Comparison of ENCODE assay signal across 1 cellular context in the genomic region with DNA sequence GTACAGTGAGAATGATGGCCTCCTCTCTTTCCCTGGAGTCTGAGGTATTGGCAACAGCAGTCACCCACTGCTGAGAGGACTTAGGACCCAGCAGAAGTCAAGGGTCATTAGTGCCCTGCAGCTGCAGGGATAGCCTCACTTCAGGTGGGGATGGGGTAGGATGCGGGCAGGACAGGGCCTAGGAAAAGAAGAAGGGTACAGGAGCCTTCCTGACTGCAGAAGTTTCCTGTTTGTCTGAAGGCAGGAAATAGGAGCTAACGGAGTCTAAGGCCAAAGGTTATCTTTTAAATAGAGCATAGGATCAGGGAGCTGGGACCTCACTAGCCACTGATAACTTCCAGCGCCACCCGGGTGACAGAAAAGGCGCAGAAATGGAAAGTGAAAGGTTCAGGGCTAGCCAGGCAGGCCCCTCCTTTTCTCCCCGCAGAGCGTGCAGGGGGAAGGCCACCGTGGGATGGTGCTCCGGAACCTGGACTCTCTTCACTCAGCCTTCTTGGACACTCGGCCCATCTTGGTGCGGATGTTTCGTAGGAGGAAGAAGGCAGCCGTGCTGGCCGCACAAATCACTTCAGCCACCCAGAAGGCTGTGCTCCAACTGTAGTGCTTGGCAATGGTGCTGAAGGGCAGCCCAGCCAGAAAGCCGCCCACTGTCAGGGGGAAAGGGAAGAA.
TF ChIP-seq lines count a peak whose summit lies in the region.

No MANE protein-coding gene starts in this region.

TF ChIP-seq in HepG2, 621 proteins besides CTCF, POLR2A, EP300 and RAD21 (continued from another document and continues in another):
- TF ChIP-seq, protein P1, sequence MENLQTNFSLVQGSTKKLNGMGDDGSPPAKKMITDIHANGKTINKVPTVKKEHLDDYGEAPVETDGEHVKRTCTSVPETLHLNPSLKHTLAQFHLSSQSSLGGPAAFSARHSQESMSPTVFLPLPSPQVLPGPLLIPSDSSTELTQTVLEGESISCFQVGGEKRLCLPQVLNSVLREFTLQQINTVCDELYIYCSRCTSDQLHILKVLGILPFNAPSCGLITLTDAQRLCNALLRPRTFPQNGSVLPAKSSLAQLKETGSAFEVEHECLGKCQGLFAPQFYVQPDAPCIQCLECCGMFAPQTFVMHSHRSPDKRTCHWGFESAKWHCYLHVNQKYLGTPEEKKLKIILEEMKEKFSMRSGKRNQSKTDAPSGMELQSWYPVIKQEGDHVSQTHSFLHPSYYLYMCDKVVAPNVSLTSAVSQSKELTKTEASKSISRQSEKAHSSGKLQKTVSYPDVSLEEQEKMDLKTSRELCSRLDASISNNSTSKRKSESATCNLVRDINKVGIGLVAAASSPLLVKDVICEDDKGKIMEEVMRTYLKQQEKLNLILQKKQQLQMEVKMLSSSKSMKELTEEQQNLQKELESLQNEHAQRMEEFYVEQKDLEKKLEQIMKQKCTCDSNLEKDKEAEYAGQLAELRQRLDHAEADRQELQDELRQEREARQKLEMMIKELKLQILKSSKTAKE (CRISPR knock-in tag; IDR thresholded peaks at IDR 0.05; ENCODE audit: borderline replicate concordance), result no peak
- TF ChIP-seq CHCHD3 (CRISPR knock-in tag; IDR thresholded peaks at IDR 0.05) (no peak), FOXC1 (CRISPR knock-in tag; IDR thresholded peaks at IDR 0.05; ENCODE audit: borderline replicate concordance) (peak; percentile 65; the same call in 1 of the 2 replicates), ZNF232 (CRISPR knock-in tag; IDR thresholded peaks at IDR 0.05; ENCODE audit: borderline replicate concordance) (no peak), NFIC (IDR thresholded peaks at IDR 0.05; ENCODE audit: low read length) (no peak), JUNB (CRISPR knock-in tag; IDR thresholded peaks at IDR 0.05; ENCODE audit: borderline replicate concordance) (no peak), ZBTB7B (CRISPR knock-in tag; IDR thresholded peaks at IDR 0.05) (no peak), KMT2A (CRISPR knock-in tag; IDR thresholded peaks at IDR 0.05) (no peak), ARHGAP35 (CRISPR knock-in tag; IDR thresholded peaks at IDR 0.05; ENCODE audit: borderline replicate concordance) (no peak), HNRNPK (IDR thresholded peaks at IDR 0.05; ENCODE audit: low read depth, low read length, poor library complexity, severe bottlenecking) (no peak), ZNF776 (CRISPR knock-in tag; IDR thresholded peaks at IDR 0.05) (no peak), ZNF468 (CRISPR knock-in tag; IDR thresholded peaks at IDR 0.05) (no peak), ZFY (CRISPR knock-in tag; IDR thresholded peaks at IDR 0.05) (peak; percentile 35; the same call in 1 of the 2 replicates), GPN1 (CRISPR knock-in tag; IDR thresholded peaks at IDR 0.05; ENCODE audit: borderline replicate concordance) (no peak), ZC3H13 (CRISPR knock-in tag; IDR thresholded peaks at IDR 0.05) (0 out of 2 replicates have a peak, but pooled peaks have one; percentile 58), NR2F1 (CRISPR knock-in tag; IDR thresholded peaks at IDR 0.05) (peak; percentile 61 to 69), RBM39 (IDR thresholded peaks at IDR 0.05; ENCODE audit: low read depth, low read length, poor library complexity, severe bottlenecking) (no peak), ZNF605 (CRISPR knock-in tag; IDR thresholded peaks at IDR 0.05) (no peak), ISX (CRISPR knock-in tag; conservative IDR thresholded peaks at IDR 0.05) (no peak), CBX2 (IDR thresholded peaks at IDR 0.05; ENCODE audit: low read depth, low read length) (no peak), CBX2 (CRISPR knock-in tag; IDR thresholded peaks at IDR 0.05; ENCODE audit: low read depth) (no peak), MAFF (IDR thresholded peaks at IDR 0.05; ENCODE audit: low read depth, low read length) (no peak)
- TF ChIP-seq, protein P2, sequence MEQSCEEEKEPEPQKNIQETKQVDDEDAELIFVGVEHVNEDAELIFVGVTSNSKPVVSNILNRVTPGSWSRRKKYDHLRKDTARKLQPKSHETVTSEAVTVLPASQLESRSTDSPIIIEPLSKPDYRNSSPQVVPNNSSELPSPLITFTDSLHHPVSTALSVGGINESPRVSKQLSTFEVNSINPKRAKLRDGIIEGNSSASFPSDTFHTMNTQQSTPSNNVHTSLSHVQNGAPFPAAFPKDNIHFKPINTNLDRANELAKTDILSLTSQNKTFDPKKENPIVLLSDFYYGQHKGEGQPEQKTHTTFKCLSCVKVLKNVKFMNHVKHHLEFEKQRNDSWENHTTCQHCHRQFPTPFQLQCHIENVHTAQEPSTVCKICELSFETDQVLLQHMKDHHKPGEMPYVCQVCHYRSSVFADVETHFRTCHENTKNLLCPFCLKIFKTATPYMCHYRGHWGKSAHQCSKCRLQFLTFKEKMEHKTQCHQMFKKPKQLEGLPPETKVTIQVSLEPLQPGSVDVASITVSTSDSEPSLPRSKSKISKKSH (CRISPR knock-in tag; IDR thresholded peaks at IDR 0.05; ENCODE audit: borderline replicate concordance), result no peak
- TF ChIP-seq, protein P3, sequence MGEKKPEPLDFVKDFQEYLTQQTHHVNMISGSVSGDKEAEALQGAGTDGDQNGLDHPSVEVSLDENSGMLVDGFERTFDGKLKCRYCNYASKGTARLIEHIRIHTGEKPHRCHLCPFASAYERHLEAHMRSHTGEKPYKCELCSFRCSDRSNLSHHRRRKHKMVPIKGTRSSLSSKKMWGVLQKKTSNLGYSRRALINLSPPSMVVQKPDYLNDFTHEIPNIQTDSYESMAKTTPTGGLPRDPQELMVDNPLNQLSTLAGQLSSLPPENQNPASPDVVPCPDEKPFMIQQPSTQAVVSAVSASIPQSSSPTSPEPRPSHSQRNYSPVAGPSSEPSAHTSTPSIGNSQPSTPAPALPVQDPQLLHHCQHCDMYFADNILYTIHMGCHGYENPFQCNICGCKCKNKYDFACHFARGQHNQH (CRISPR knock-in tag; IDR thresholded peaks at IDR 0.05), result 0 out of 2 replicates have a peak, but pooled peaks have one; percentile 36
- TF ChIP-seq, protein P4, sequence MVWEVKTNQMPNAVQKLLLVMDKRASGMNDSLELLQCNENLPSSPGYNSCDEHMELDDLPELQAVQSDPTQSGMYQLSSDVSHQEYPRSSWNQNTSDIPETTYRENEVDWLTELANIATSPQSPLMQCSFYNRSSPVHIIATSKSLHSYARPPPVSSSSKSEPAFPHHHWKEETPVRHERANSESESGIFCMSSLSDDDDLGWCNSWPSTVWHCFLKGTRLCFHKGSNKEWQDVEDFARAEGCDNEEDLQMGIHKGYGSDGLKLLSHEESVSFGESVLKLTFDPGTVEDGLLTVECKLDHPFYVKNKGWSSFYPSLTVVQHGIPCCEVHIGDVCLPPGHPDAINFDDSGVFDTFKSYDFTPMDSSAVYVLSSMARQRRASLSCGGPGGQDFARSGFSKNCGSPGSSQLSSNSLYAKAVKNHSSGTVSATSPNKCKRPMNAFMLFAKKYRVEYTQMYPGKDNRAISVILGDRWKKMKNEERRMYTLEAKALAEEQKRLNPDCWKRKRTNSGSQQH (CRISPR knock-in tag; IDR thresholded peaks at IDR 0.05; ENCODE audit: low read depth), result no peak
- TF ChIP-seq, protein P5, sequence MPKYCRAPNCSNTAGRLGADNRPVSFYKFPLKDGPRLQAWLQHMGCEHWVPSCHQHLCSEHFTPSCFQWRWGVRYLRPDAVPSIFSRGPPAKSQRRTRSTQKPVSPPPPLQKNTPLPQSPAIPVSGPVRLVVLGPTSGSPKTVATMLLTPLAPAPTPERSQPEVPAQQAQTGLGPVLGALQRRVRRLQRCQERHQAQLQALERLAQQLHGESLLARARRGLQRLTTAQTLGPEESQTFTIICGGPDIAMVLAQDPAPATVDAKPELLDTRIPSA (CRISPR knock-in tag; IDR thresholded peaks at IDR 0.05; ENCODE audit: borderline replicate concordance), result no peak
- TF ChIP-seq, protein P6, sequence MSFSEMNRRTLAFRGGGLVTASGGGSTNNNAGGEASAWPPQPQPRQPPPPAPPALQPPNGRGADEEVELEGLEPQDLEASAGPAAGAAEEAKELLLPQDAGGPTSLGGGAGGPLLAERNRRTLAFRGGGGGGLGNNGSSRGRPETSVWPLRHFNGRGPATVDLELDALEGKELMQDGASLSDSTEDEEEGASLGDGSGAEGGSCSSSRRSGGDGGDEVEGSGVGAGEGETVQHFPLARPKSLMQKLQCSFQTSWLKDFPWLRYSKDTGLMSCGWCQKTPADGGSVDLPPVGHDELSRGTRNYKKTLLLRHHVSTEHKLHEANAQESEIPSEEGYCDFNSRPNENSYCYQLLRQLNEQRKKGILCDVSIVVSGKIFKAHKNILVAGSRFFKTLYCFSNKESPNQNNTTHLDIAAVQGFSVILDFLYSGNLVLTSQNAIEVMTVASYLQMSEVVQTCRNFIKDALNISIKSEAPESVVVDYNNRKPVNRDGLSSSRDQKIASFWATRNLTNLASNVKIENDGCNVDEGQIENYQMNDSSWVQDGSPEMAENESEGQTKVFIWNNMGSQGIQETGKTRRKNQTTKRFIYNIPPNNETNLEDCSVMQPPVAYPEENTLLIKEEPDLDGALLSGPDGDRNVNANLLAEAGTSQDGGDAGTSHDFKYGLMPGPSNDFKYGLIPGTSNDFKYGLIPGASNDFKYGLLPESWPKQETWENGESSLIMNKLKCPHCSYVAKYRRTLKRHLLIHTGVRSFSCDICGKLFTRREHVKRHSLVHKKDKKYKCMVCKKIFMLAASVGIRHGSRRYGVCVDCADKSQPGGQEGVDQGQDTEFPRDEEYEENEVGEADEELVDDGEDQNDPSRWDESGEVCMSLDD (CRISPR knock-in tag; IDR thresholded peaks at IDR 0.05; ENCODE audit: borderline replicate concordance), result no peak
- TF ChIP-seq, protein P7, sequence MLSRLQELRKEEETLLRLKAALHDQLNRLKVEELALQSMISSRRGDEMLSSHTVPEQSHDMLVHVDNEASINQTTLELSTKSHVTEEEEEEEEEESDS (CRISPR knock-in tag; IDR thresholded peaks at IDR 0.05; ENCODE audit: borderline replicate concordance), result no peak
- TF ChIP-seq, protein P8, sequence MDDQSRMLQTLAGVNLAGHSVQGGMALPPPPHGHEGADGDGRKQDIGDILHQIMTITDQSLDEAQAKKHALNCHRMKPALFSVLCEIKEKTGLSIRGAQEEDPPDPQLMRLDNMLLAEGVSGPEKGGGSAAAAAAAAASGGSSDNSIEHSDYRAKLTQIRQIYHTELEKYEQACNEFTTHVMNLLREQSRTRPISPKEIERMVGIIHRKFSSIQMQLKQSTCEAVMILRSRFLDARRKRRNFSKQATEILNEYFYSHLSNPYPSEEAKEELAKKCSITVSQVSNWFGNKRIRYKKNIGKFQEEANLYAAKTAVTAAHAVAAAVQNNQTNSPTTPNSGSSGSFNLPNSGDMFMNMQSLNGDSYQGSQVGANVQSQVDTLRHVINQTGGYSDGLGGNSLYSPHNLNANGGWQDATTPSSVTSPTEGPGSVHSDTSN (CRISPR knock-in tag; IDR thresholded peaks at IDR 0.05; ENCODE audit: borderline replicate concordance), result no peak
- TF ChIP-seq, protein P9, sequence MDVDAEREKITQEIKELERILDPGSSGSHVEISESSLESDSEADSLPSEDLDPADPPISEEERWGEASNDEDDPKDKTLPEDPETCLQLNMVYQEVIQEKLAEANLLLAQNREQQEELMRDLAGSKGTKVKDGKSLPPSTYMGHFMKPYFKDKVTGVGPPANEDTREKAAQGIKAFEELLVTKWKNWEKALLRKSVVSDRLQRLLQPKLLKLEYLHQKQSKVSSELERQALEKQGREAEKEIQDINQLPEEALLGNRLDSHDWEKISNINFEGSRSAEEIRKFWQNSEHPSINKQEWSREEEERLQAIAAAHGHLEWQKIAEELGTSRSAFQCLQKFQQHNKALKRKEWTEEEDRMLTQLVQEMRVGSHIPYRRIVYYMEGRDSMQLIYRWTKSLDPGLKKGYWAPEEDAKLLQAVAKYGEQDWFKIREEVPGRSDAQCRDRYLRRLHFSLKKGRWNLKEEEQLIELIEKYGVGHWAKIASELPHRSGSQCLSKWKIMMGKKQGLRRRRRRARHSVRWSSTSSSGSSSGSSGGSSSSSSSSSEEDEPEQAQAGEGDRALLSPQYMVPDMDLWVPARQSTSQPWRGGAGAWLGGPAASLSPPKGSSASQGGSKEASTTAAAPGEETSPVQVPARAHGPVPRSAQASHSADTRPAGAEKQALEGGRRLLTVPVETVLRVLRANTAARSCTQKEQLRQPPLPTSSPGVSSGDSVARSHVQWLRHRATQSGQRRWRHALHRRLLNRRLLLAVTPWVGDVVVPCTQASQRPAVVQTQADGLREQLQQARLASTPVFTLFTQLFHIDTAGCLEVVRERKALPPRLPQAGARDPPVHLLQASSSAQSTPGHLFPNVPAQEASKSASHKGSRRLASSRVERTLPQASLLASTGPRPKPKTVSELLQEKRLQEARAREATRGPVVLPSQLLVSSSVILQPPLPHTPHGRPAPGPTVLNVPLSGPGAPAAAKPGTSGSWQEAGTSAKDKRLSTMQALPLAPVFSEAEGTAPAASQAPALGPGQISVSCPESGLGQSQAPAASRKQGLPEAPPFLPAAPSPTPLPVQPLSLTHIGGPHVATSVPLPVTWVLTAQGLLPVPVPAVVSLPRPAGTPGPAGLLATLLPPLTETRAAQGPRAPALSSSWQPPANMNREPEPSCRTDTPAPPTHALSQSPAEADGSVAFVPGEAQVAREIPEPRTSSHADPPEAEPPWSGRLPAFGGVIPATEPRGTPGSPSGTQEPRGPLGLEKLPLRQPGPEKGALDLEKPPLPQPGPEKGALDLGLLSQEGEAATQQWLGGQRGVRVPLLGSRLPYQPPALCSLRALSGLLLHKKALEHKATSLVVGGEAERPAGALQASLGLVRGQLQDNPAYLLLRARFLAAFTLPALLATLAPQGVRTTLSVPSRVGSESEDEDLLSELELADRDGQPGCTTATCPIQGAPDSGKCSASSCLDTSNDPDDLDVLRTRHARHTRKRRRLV (CRISPR knock-in tag; IDR thresholded peaks at IDR 0.05), result no peak
- TF ChIP-seq, protein P10, sequence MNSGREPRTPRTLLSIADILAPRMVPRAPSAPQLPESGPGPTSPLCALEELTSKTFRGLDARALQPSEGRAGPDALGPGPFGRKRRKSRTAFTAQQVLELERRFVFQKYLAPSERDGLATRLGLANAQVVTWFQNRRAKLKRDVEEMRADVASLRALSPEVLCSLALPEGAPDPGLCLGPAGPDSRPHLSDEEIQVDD (CRISPR knock-in tag; IDR thresholded peaks at IDR 0.05; ENCODE audit: borderline replicate concordance), result 0 out of 2 replicates have a peak, but pooled peaks have one; percentile 8
- TF ChIP-seq, protein P11, sequence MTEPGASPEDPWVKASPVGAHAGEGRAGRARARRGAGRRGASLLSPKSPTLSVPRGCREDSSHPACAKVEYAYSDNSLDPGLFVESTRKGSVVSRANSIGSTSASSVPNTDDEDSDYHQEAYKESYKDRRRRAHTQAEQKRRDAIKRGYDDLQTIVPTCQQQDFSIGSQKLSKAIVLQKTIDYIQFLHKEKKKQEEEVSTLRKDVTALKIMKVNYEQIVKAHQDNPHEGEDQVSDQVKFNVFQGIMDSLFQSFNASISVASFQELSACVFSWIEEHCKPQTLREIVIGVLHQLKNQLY (CRISPR knock-in tag; IDR thresholded peaks at IDR 0.05), result no peak
